In the genomic region with DNA sequence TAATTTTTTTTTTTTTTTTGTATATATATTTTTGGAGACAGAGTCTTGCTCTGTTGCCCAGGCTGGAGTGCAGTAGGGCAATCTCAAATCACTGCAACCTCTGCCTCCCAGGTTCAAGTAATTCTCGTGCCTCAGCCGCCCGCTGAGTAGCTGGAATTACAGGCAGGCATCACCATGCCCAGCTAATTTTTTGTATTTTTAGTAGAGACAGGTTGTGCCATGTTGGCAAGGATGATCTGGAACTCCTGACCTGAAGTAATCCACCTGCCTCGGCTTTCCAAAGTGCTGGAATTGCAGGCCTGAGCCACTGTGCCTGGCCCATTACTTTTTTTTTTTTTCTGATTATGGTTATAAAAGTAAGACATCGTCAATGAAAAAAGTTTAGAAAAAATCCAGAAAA, we compare ENCODE assay signal across 34 cellular contexts.
"Had no signal": no experiment of that assay in that cellular context is flagged by ENCODE, and none has a peak within 500 bp of the region (broad histone marks: within the 10 kb centered on the region; RNA-seq: fewer than 3 reads in every experiment).

No MANE protein-coding gene starts in this region.

- H3K36me3 Mint-ChIP-seq: activated CD8-positive, alpha-beta memory T cell treated with anti-CD3 and anti-CD28 coated beads, Interleukin-2, amount 10 ng/mL, durations not matched to agents 7 days and 5 days; activated naive CD4-positive, alpha-beta T cell treated with anti-CD3 and anti-CD28 coated beads, Interleukin-2, amount 10 ng/mL, durations not matched to agents 7 days and 5 days; activated naive CD4-positive, alpha-beta T cell treated with anti-CD3 and anti-CD28 coated beads, Interleukin-2, amount 50 U/mL, for 72 hours; activated naive CD8-positive, alpha-beta T cell treated with anti-CD3 and anti-CD28 coated beads, Interleukin-2, amount 10 ng/mL, durations not matched to agents 7 days and 5 days; brain had no signal

- H3K36me3 ChIP-seq: ascending aorta, breast epithelium, cardiac muscle cell, esophagus squamous epithelium, gastroesophageal sphincter, heart right ventricle, WERI-Rb-1 had no signal

- H3K27me3 Mint-ChIP-seq: activated B cell treated with CpG ODN at 0.5 μM for 24 hours; activated CD8-positive, alpha-beta T cell treated with anti-CD3 and anti-CD28 coated beads for 36 hours; activated T-cell treated with anti-CD3 and anti-CD28 coated beads, Interleukin-2, amount 50 U/mL, for 24 hours; brain; effector memory CD8-positive, alpha-beta T cell; T-helper 17 cell had no signal

- H3K4me3 Mint-ChIP-seq: activated B cell treated with CpG ODN at 0.5 μM for 24 hours; activated CD8-positive, alpha-beta memory T cell treated with anti-CD3 and anti-CD28 coated beads, Interleukin-2, amount 10 ng/mL, durations not matched to agents 7 days and 5 days; activated CD8-positive, alpha-beta T cell treated with anti-CD3 and anti-CD28 coated beads for 36 hours; activated naive CD4-positive, alpha-beta T cell treated with anti-CD3 and anti-CD28 coated beads, Interleukin-2, amount 10 ng/mL, durations not matched to agents 7 days and 5 days; activated naive CD8-positive, alpha-beta T cell treated with anti-CD3 and anti-CD28 coated beads, Interleukin-2, amount 10 ng/mL, durations not matched to agents 7 days and 5 days; activated T-cell treated with anti-CD3 and anti-CD28 coated beads, Interleukin-2, amount 50 U/mL, for 24 hours; activated T-cell treated with anti-CD3 and anti-CD28 coated beads, Interleukin-2, amount 50 U/mL, for 72 hours; effector memory CD8-positive, alpha-beta T cell; T-helper 17 cell; T-helper 2 cell treated with Interferon-gamma antibody and Interleukin-4, amounts not matched to agents 5 μg/mL and 100 μg/mL, for 36 hours had no signal

- H3K9me3 Mint-ChIP-seq: activated B cell treated with CpG ODN at 0.5 μM for 24 hours; activated CD8-positive, alpha-beta T cell treated with anti-CD3 and anti-CD28 coated beads for 36 hours; activated naive CD4-positive, alpha-beta T cell treated with anti-CD3 and anti-CD28 coated beads, Interleukin-2, amount 10 ng/mL, durations not matched to agents 7 days and 5 days; activated naive CD4-positive, alpha-beta T cell treated with anti-CD3 and anti-CD28 coated beads, Interleukin-2, amount 50 U/mL, for 72 hours; activated naive CD8-positive, alpha-beta T cell treated with anti-CD3 and anti-CD28 coated beads, Interleukin-2, amount 10 ng/mL, durations not matched to agents 7 days and 5 days; activated T-cell treated with anti-CD3 and anti-CD28 coated beads, Interleukin-2, amount 50 U/mL, for 24 hours; activated T-cell treated with anti-CD3 and anti-CD28 coated beads, Interleukin-2, amount 50 U/mL, for 72 hours; brain; effector memory CD8-positive, alpha-beta T cell; T-helper 2 cell treated with Interferon-gamma antibody and Interleukin-4, amounts not matched to agents 5 μg/mL and 100 μg/mL, for 36 hours had no signal

- H3K27ac ChIP-seq: ascending aorta, breast epithelium, cardiac muscle cell, epithelial cell of prostate, esophagus squamous epithelium, gastroesophageal sphincter, heart right ventricle, WERI-Rb-1 had no signal

- H3K27me3 ChIP-seq: ascending aorta, breast epithelium, cardiac muscle cell, esophagus squamous epithelium, gastroesophageal sphincter, heart right ventricle had no signal

- H3K4me1 Mint-ChIP-seq: activated B cell treated with CpG ODN at 0.5 μM for 24 hours; activated CD8-positive, alpha-beta memory T cell treated with anti-CD3 and anti-CD28 coated beads, Interleukin-2, amount 10 ng/mL, durations not matched to agents 7 days and 5 days; activated naive CD4-positive, alpha-beta T cell treated with anti-CD3 and anti-CD28 coated beads, Interleukin-2, amount 10 ng/mL, durations not matched to agents 7 days and 5 days; brain; T-helper 17 cell had no signal

- H3K4me3 ChIP-seq: ascending aorta, breast epithelium, cardiac muscle cell, esophagus squamous epithelium, gastroesophageal sphincter, heart right ventricle had no signal

- H3K4me1 ChIP-seq: ascending aorta, breast epithelium, esophagus squamous epithelium, gastroesophageal sphincter, heart right ventricle had no signal

- DNase-seq: activated B cell treated with CpG ODN at 0.5 μM for 24 hours; activated CD4-positive, alpha-beta T cell treated with anti-CD3 and anti-CD28 coated beads for 48 hours; activated CD4-positive, alpha-beta T cell treated with anti-CD3 and anti-CD28 coated beads, Interleukin-2, amount 50 U/mL, for 1 hour; activated CD4-positive, alpha-beta T cell treated with anti-CD3 and anti-CD28 coated beads, Interleukin-2, amount 50 U/mL, for 48 hours; activated CD8-positive, alpha-beta memory T cell treated with anti-CD3 and anti-CD28 coated beads, Interleukin-2, amount 10 ng/mL, durations not matched to agents 7 days and 5 days; activated CD8-positive, alpha-beta memory T cell treated with anti-CD3 and anti-CD28 coated beads, Interleukin-2, amount 50 U/mL, for 4 hours; activated CD8-positive, alpha-beta T cell treated with anti-CD3 and anti-CD28 coated beads for 36 hours; activated gamma-delta T cell; activated naive CD4-positive, alpha-beta T cell; activated naive CD4-positive, alpha-beta T cell treated with anti-CD3 and anti-CD28 coated beads, Interleukin-2, amount 10 ng/mL, durations not matched to agents 7 days and 5 days; activated naive CD8-positive, alpha-beta T cell treated with anti-CD3 and anti-CD28 coated beads, Interleukin-2, amount 10 ng/mL, durations not matched to agents 7 days and 5 days; activated T-cell treated with anti-CD3 and anti-CD28 coated beads for 4 hours; activated T-cell treated with anti-CD3 and anti-CD28 coated beads, Interleukin-2, amount 50 U/mL, for 24 hours; activated T-cell treated with anti-CD3 and anti-CD28 coated beads, Interleukin-2, amount 50 U/mL, for 72 hours; central memory CD4-positive, alpha-beta T cell; cortex of kidney; dermis blood vessel endothelial cell; effector CD4-positive, alpha-beta T cell; effector memory CD8-positive, alpha-beta T cell; esophagus squamous epithelium; foreskin melanocyte; heart right ventricle; T-helper 1 cell; T-helper 17 cell; T1000; WERI-Rb-1 had no signal

- H3K27ac Mint-ChIP-seq: activated B cell treated with CpG ODN at 0.5 μM for 24 hours; activated CD8-positive, alpha-beta memory T cell treated with anti-CD3 and anti-CD28 coated beads, Interleukin-2, amount 10 ng/mL, durations not matched to agents 7 days and 5 days; activated CD8-positive, alpha-beta T cell treated with anti-CD3 and anti-CD28 coated beads for 36 hours; activated naive CD4-positive, alpha-beta T cell treated with anti-CD3 and anti-CD28 coated beads, Interleukin-2, amount 10 ng/mL, durations not matched to agents 7 days and 5 days; activated naive CD4-positive, alpha-beta T cell treated with anti-CD3 and anti-CD28 coated beads, Interleukin-2, amount 50 U/mL, for 72 hours; activated naive CD8-positive, alpha-beta T cell treated with anti-CD3 and anti-CD28 coated beads, Interleukin-2, amount 10 ng/mL, durations not matched to agents 7 days and 5 days; activated T-cell treated with anti-CD3 and anti-CD28 coated beads, Interleukin-2, amount 50 U/mL, for 24 hours; activated T-cell treated with anti-CD3 and anti-CD28 coated beads, Interleukin-2, amount 50 U/mL, for 72 hours; brain; effector memory CD8-positive, alpha-beta T cell; T-helper 17 cell; T-helper 2 cell treated with Interferon-gamma antibody and Interleukin-4, amounts not matched to agents 5 μg/mL and 100 μg/mL, for 36 hours had no signal

- H3K9me3 ChIP-seq: ascending aorta, breast epithelium, esophagus squamous epithelium, gastroesophageal sphincter, heart right ventricle had no signal
